ENCODE assay signal across 30 cellular contexts in the genomic region with DNA sequence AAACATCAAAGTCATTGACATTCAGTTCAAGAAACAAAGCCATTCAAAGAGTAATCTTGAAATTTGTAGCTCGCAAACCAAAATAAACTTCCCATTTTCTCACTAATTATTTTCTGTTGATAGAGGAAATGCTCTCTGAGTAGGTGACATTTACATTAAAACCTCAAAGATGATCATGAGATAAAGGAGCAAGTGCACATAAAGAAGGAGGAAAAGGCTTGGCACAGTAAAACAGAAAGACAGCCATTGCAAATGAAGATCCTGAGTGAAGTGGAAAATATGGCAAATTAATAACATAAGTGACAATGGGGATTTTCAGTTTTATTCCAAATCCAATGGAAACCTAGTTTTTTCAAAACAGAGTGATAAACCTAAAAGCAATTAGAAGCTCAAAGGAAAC.
"Had no signal": no experiment of that assay in that cellular context is flagged by ENCODE, and none has a peak within 500 bp of the region (broad histone marks: within the 10 kb centered on the region; RNA-seq: fewer than 3 reads in every experiment).

No MANE protein-coding gene starts in this region.

- H3K27ac ChIP-seq: PC-9, RWPE1, SJCRH30, SK-N-MC had no signal

- ATAC-seq: Right ventricle myocardium inferior, T-cell had no signal

- H3K4me3 Mint-ChIP-seq: T-cell had no signal

- H3K36me3 ChIP-seq: MG63, SJCRH30 had no signal

- H3K27me3 Mint-ChIP-seq: T-cell had no signal

- H3K4me3 ChIP-seq: MG63, PC-9, SK-N-MC had no signal

- H3K4me2 ChIP-seq: PC-9 had no signal

- H3K27me3 ChIP-seq: MG63, SJCRH30 had no signal

- H3K36me3 Mint-ChIP-seq: T-cell had no signal

- DNase-seq: Karpas-422, NCI-H1048, NCI-H1092 treated with DMSO at 0.1 percent for 48 hours, NCI-H1105 treated with DMSO at 0.1 percent for 48 hours, NCI-H1417, NCI-H1436, NCI-H146, NCI-H1694, NCI-H187, NCI-H1930, NCI-H2029 treated with DMSO at 0.1 percent for 48 hours, NCI-H2081 treated with DMSO at 0.1 percent for 48 hours, NCI-H2107, NCI-H2171, NCI-H446 treated with DMSO at 0.1 percent for 48 hours, NCI-H510A, NCI-H524, NCI-H526, NCI-H69, NCI-H748 treated with DMSO at 0.1 percent for 48 hours, NCI-H82, PC-9, SHP77, SIG-M5, T-cell had no signal

- H2AFZ ChIP-seq: PC-9 had no signal

- H3K4me1 Mint-ChIP-seq: T-cell had no signal

- H3K9me3 ChIP-seq: MG63, SJCRH30 had no signal

- H3K27ac Mint-ChIP-seq: T-cell had no signal
